In genomic region chr17:50660887-50661345, GRCh38 we compare ENCODE assay signal across 12 cellular contexts. TPM values are rescaled to one million over a fixed set of nuclear protein-coding genes. Genes with fewer than 3 reads are reported as not detected.
DNase-seq lines count a peak whose midpoint lies in the region; ATAC-seq and TF ChIP-seq lines count a peak whose summit lies in the region.
"Had no signal": no experiment of that assay in that cellular context is flagged by ENCODE, and none has a peak within 500 bp of the region (broad histone marks: within the 10 kb centered on the region; RNA-seq: fewer than 3 reads in every experiment).

No MANE protein-coding gene starts in this region.

- DNase-seq in CD14-positive monocyte (ENCODE audit: low spot score), result no peak
- no peak for DNase-seq in RWPE1 (ENCODE audit: low spot score)
- no peak for DNase-seq in naive thymus-derived CD8-positive, alpha-beta T cell
- no peak for DNase-seq in DMS79 (lab: John Stamatoyannopoulos, UW)
- DNase-seq: activated T-cell treated with anti-CD3 and anti-CD28 coated beads for 4 hours; effector CD8-positive, alpha-beta T cell; NCI-H187 had no signal

- POLR2A ChIA-PET in RWPE1 (lab: Yijun Ruan, JAX; ENCODE audit: low non-redundant PET), result interaction anchor here (0.8 kb wide), 1 partner anchor 22 kb away, joined by 4 read pairs; no protein-coding TSS in a partner anchor
- POLR2A ChIA-PET in naive thymus-derived CD8-positive, alpha-beta T cell (lab: Charles Lee), result interaction anchor here (0.6 kb wide), 1 partner anchor 44 kb away, joined by 3 read pairs; no protein-coding TSS in a partner anchor

- peak overlapping the region; percentile 82 to 97 (median 95) for H3K27ac Mint-ChIP-seq in CD14-positive monocyte
- H3K27ac Mint-ChIP-seq in naive thymus-derived CD8-positive, alpha-beta T cell, result peak overlapping the region in 2 of 10 donors; percentile 15 to 79

- WGBS in esophagus, 2 donors, result 78% methylated on average over 10 of the region's 10 CpGs

- no peaks in the 10 kb centered on the region for H3K9me3 Mint-ChIP-seq in CD14-positive monocyte
- H3K9me3 Mint-ChIP-seq in naive thymus-derived CD8-positive, alpha-beta T cell, result no peaks in the 10 kb centered on the region

- H3K27me3 ChIP-seq in esophagus (ENCODE audit: control insufficient read depth in 1 of 2, insufficient read depth in 2 of 2, low read length in 2 of 2) (no peaks in the 10 kb centered on the region), parathyroid adenoma (ENCODE audit: control insufficient read depth, insufficient read depth, low read length) (no peaks in the 10 kb centered on the region)

- no peaks in the 10 kb centered on the region for H3K79me2 ChIP-seq in parathyroid adenoma

- H3K4me3 ChIP-seq in esophagus (ENCODE audit: low read depth in 1 of 2, low read length in 2 of 2), result no peak overlapping the region
- no peak overlapping the region for H3K4me3 ChIP-seq in parathyroid adenoma (ENCODE audit: low read depth, low read length)
- H3K4me3 ChIP-seq: smooth muscle cell had no signal

- H3K4me1 ChIP-seq in esophagus (ENCODE audit: control insufficient read depth in 2 of 2, insufficient read depth in 2 of 2, low read length in 1 of 2) (peaks cover 0 to 24% of the 10 kb centered on the region in 2 donors), parathyroid adenoma (peaks cover 49% of the 10 kb centered on the region)

- peak overlapping the region; percentile 74 to 85 for H3K4me3 Mint-ChIP-seq in CD14-positive monocyte
- no peak overlapping the region for H3K4me3 Mint-ChIP-seq in naive thymus-derived CD8-positive, alpha-beta T cell

- no peak overlapping the region for H3K4me2 ChIP-seq in parathyroid adenoma (ENCODE audit: low read length)

- peaks cover 46% of the 10 kb centered on the region for H3K4me1 Mint-ChIP-seq in CD14-positive monocyte
- H3K4me1 Mint-ChIP-seq in naive thymus-derived CD8-positive, alpha-beta T cell, result peaks cover 4 to 11% (median 9%) of the 10 kb centered on the region in 4 donors

- H3K36me3 ChIP-seq in esophagus (ENCODE audit: control insufficient read depth in 2 of 2, insufficient read depth in 2 of 2, low read length in 1 of 2) (no peaks in the 10 kb centered on the region), parathyroid adenoma (ENCODE audit: control insufficient read depth, insufficient read depth, low read length) (no peaks in the 10 kb centered on the region)

- peak overlapping the region; percentile 98 for H2AFZ ChIP-seq in parathyroid adenoma

- CTCF ChIA-PET in RWPE1 (lab: Yijun Ruan, JAX), result interaction anchor here (0.5 to 1.3 kb wide), 2 partner anchors 30 kb away, joined by 3 to 7 read pairs; no protein-coding TSS in a partner anchor

- H3K9ac ChIP-seq in parathyroid adenoma, result peak overlapping the region; percentile 50

- intact Hi-C loops in CD14-positive monocyte (cut with micrococcal nuclease), result no loop called here

- TF ChIP-seq CTCF in CD14-positive monocyte (IDR thresholded peaks at IDR 0.05), result no peak
- no peak for TF ChIP-seq CTCF in RWPE1 (conservative IDR thresholded peaks at IDR 0.05; ENCODE audit: low read depth)
- no peak for TF ChIP-seq CTCF in parathyroid adenoma (IDR thresholded peaks at IDR 0.05)

- H3K9me3 ChIP-seq in esophagus (ENCODE audit: control insufficient read depth in 2 of 2, insufficient read depth in 1 of 2, low read depth in 1 of 2, low read length in 1 of 2), result no peaks in the 10 kb centered on the region
- H3K9me3 ChIP-seq in parathyroid adenoma (ENCODE audit: control insufficient read depth, low read length), result no peaks in the 10 kb centered on the region

- H3K27ac ChIP-seq in RWPE1, result peak overlapping the region; percentile 85
- peak overlapping the region; percentile 49 to 81 for H3K27ac ChIP-seq in esophagus (ENCODE audit: low read depth in 2 of 2, low read length in 1 of 2)
- H3K27ac ChIP-seq in parathyroid adenoma, result peak overlapping the region; percentile 95

- H3K27me3 Mint-ChIP-seq in CD14-positive monocyte (ENCODE audit: low read depth in 3 of 3), result peaks cover 0 to 10% (median 2%) of the 10 kb centered on the region in 3 donors
- H3K27me3 Mint-ChIP-seq in naive thymus-derived CD8-positive, alpha-beta T cell, result peaks cover 1 to 12% (median 4%) of the 10 kb centered on the region in 5 donors

- H3K36me3 Mint-ChIP-seq in CD14-positive monocyte, result peaks cover 2 to 9% of the 10 kb centered on the region in 2 donors
- H3K36me3 Mint-ChIP-seq in naive thymus-derived CD8-positive, alpha-beta T cell, result no peaks in the 10 kb centered on the region

- ATAC-seq in naive thymus-derived CD8-positive, alpha-beta T cell, result no peak
- ATAC-seq in GM21447 (IDR thresholded peaks at IDR 0.05; ENCODE audit: unreplicated experiment) (no peak), GM18873 (IDR thresholded peaks at IDR 0.05; ENCODE audit: low FRiP score, unreplicated experiment) (no peak)

RNA-seq across cellular contexts. Expression of gene ABCC3, which starts 26.2 kb away (rescaled TPM):
- polyA plus RNA-seq in CD14-positive monocyte, result 10 to 100 TPM in 1 of 2 donors, 1 to 10 TPM in 1; 2.7 to 11.4 TPM
- 10 to 100 TPM; 17.7 to 32.0 TPM for polyA plus RNA-seq in esophagus
- total RNA-seq in naive thymus-derived CD8-positive, alpha-beta T cell, result under 1 TPM in 1 of 2 experiments, not detected in 1; 0.10 TPM
- polyA plus RNA-seq in naive thymus-derived CD8-positive, alpha-beta T cell, result not detected

RNA-seq across cellular contexts. Expression of gene ANKRD40, which starts 46.8 kb away (rescaled TPM):
- polyA plus RNA-seq in CD14-positive monocyte, result 1 to 10 TPM; 3.4 TPM
- 1 to 10 TPM; 7.2 to 7.5 TPM for polyA plus RNA-seq in esophagus
- 10 to 100 TPM; 35.5 to 39.5 TPM for total RNA-seq in naive thymus-derived CD8-positive, alpha-beta T cell
- polyA plus RNA-seq in naive thymus-derived CD8-positive, alpha-beta T cell, result 1 to 10 TPM; 2.8 to 5.2 (median 4.3) TPM

RNA-seq across cellular contexts. Expression of gene LUC7L3, which starts 58.5 kb away (rescaled TPM):
- polyA plus RNA-seq in CD14-positive monocyte (10 to 100 TPM; 14.6 to 17.1 TPM), esophagus (10 to 100 TPM; 46.6 to 80.7 TPM)
- 100 to 1,000 TPM; 311 to 345 TPM for total RNA-seq in naive thymus-derived CD8-positive, alpha-beta T cell
- 10 to 100 TPM; 41.6 to 58.4 (median 46.0) TPM for polyA plus RNA-seq in naive thymus-derived CD8-positive, alpha-beta T cell

Comparison
In these comparisons a context has a peak if more than half of its experiments do, and no peak if none do; other contexts are left out.
1. H3K4me3 Mint-ChIP-seq: peak in CD14-positive monocyte (2 of 2); none in naive thymus-derived CD8-positive, alpha-beta T cell (0 of 10).
2. Peak in every context shown above with its lines, with median percentiles within 50 percentile points of each other: H3K27ac ChIP-seq.